Comparison of ENCODE assay signal across 8 cellular contexts in genomic region chr6:122730775-122731386, GRCh38. TPM values are rescaled to one million over a fixed set of nuclear protein-coding genes. Genes with fewer than 3 reads are reported as not detected.
A peak's percentile ranks its signal among the peaks of the same experiment; 100 is the strongest.
DNase-seq lines count a peak whose midpoint lies in the region; ATAC-seq, FAIRE-seq and TF ChIP-seq lines count a peak whose summit lies in the region.

No MANE protein-coding gene starts in this region.

- no peak overlapping the region for H3K4me3 ChIP-seq in bronchial epithelial cell (ENCODE audit: low read depth, low read length)

- peak; percentile 20 for DNase-seq in A172 (ENCODE audit: low spot score)
- DNase-seq in ELF-1 (ENCODE audit: low read depth, low spot score), result peak; percentile 30
- DNase-seq in NCI-H2227 treated with DMSO at 0.1 percent for 48 hours (lab: John Stamatoyannopoulos, UW), result peak; percentile 40
- DNase-seq in bronchial epithelial cell (ENCODE audit: low read depth), result peak; percentile 37
- DNase-seq in lung microvascular endothelial cell (ENCODE audit: low read depth in 2 of 2), result peak; percentile 41 to 56
- no peak for DNase-seq in effector CD8-positive, alpha-beta T cell (lab: John Stamatoyannopoulos, UW)

- peak; percentile 63 for TF ChIP-seq CTCF in bronchial epithelial cell (IDR thresholded peaks at IDR 0.05; ENCODE audit: insufficient read depth, low read length, severe bottlenecking)

- H3K36me3 ChIP-seq in bronchial epithelial cell (ENCODE audit: control insufficient read depth, insufficient read depth, low read length), result no peaks in the 10 kb centered on the region

- no peak for FAIRE-seq in bronchial epithelial cell (lab: Jason Lieb, UNC)

- ATAC-seq in HG02623 (IDR thresholded peaks at IDR 0.05; ENCODE audit: unreplicated experiment) (peak; percentile 45), HG03045 (IDR thresholded peaks at IDR 0.05; ENCODE audit: unreplicated experiment) (no peak)

- no peaks in the 10 kb centered on the region for H3K27me3 ChIP-seq in bronchial epithelial cell (ENCODE audit: control insufficient read depth, insufficient read depth, low read length)

RNA-seq across cellular contexts. Expression of gene FABP7, which starts 48.6 kb away (rescaled TPM):
- total RNA-seq in A172 (2014; rRNA removed; shearing (Covaris generic)), result 0.19 TPM in 1 of 2 replicates, not detected in the other
- total RNA-seq in bronchial epithelial cell, result not detected in 2 replicates
- not detected in 2 replicates for total RNA-seq in lung microvascular endothelial cell

RNA-seq across cellular contexts. Expression of gene SMPDL3A, which starts 58.2 kb away (rescaled TPM):
- total RNA-seq in A172 (2014; rRNA removed; shearing (Covaris generic)), result 5.3 and 6.3 TPM in 2 replicates
- total RNA-seq in bronchial epithelial cell (6.0 and 7.4 TPM in 2 replicates), lung microvascular endothelial cell (2.4 and 5.4 TPM in 2 replicates)
